Comparison of ENCODE assay signal across 8 cellular contexts in genomic region chr13:50909605-50910482, GRCh38. TPM values are rescaled to one million over a fixed set of nuclear protein-coding genes. Genes with fewer than 3 reads are reported as not detected.
A peak's percentile ranks its signal among the peaks of the same experiment; 100 is the strongest.
DNase-seq lines count a peak whose midpoint lies in the region; ATAC-seq and TF ChIP-seq lines count a peak whose summit lies in the region.

TSS of gene RNASEH2B (plus strand) at chr13:50909791. CDS start at chr13:50910077, 286 bp downstream.

- DNase-seq in NCI-H2171 (lab: John Stamatoyannopoulos, UW) (peak; percentile 85), kidney epithelial cell (ENCODE audit: low read depth) (no peak)
- DNase-seq in activated CD4-positive, CD25-positive, alpha-beta regulatory T cell treated with anti-CD3 and anti-CD28 coated beads, Interleukin-2, amount 50 U/mL, for 16 hours (ENCODE audit: low read depth, low spot score) = peak; percentile 44
- peak; percentile 77 for DNase-seq in central memory CD4-positive, alpha-beta T cell
- peak; percentile 53 to 59 for DNase-seq in stimulated activated CD4-positive, alpha-beta T cell treated with anti-CD3 and anti-CD28 coated beads, Interleukin-15, amount 100 ng/mL, for 48 hours (ENCODE audit: low read depth in 2 of 2)

- peak within 1 kb of the TSS; percentile 87 for H3K27ac ChIP-seq in 22Rv1

- H3K36me3 ChIP-seq in kidney epithelial cell (ENCODE audit: control insufficient read depth, insufficient read depth, low read length) = no peaks in the 10 kb centered on the region

- no peak for TF ChIP-seq CTCF in 22Rv1 (IDR thresholded peaks at IDR 0.05)
- no peak for TF ChIP-seq CTCF in kidney epithelial cell (IDR thresholded peaks at IDR 0.05; ENCODE audit: insufficient read depth, low read length, poor library complexity, severe bottlenecking)

- no peaks in the 10 kb centered on the region for H3K27me3 ChIP-seq in kidney epithelial cell (ENCODE audit: control insufficient read depth, insufficient read depth, low read length)

- H3K4me3 ChIP-seq in kidney epithelial cell (ENCODE audit: low read depth, low read length) = peak within 1 kb of the TSS; percentile 81

- ATAC-seq in GM18511 (IDR thresholded peaks at IDR 0.05; ENCODE audit: unreplicated experiment) = peak; percentile 80
- peak; percentile 71 for ATAC-seq in HG02981 (IDR thresholded peaks at IDR 0.05; ENCODE audit: unreplicated experiment)

RNA-seq across cellular contexts. Expression of gene RNASEH2B, which starts in this region (rescaled TPM):
- 23.9 and 26.7 TPM in 2 replicates for total RNA-seq in kidney epithelial cell
